In genomic region chr3:4852780-4853748, GRCh38 we compare ENCODE assay signal across 15 cellular contexts.
DNase-seq lines count a peak whose midpoint lies in the region; ATAC-seq, FAIRE-seq and TF ChIP-seq lines count a peak whose summit lies in the region.
"Had no signal": no experiment of that assay in that cellular context is flagged by ENCODE, and none has a peak within 500 bp of the region (broad histone marks: within the 10 kb centered on the region; RNA-seq: fewer than 3 reads in every experiment).

No MANE protein-coding gene starts in this region.

- H3K9me3 Mint-ChIP-seq in Caco-2 (ENCODE audit: unreplicated experiment) (no peaks in the 10 kb centered on the region), astrocyte (ENCODE audit: unreplicated experiment) (no peaks in the 10 kb centered on the region)

- DNase-seq in Caco-2 (no peak), OCI-M2 (lab: John Stamatoyannopoulos, UW; ENCODE audit: unreplicated experiment) (peak; percentile 32), astrocyte (ENCODE audit: low read depth) (peak; percentile 91), myocyte (ENCODE audit: low read depth) (peak; percentile 33), NCI-H82 (lab: John Stamatoyannopoulos, UW) (no peak), ecto neural progenitor cell (ENCODE audit: low spot score) (no peak), HepG2 (ENCODE audit: low spot score) (no peak), OCI-LY7 (ENCODE audit: low spot score) (no peak)
- DNase-seq: activated CD4-positive, alpha-beta T cell treated with anti-CD3 and anti-CD28 coated beads for 1 hour; left ventricle myocardium superior; NCI-H187 treated with DMSO at 0.1 percent for 48 hours; posterior cingulate gyrus; stimulated activated CD4-positive, alpha-beta T cell treated with anti-CD3 and anti-CD28 coated beads, Interleukin-4, amount 100 ng/mL, for 24 hours had no signal

- H3K4me2 ChIP-seq in astrocyte (ENCODE audit: low read length) (peak overlapping the region; percentile 53), HepG2 (ENCODE audit: low read depth, low read length) (no peak overlapping the region), OCI-LY7 (ENCODE audit: low read length) (no peak overlapping the region)

- peaks cover 35% of the 10 kb centered on the region for H3K4me1 Mint-ChIP-seq in Caco-2 (ENCODE audit: low read depth, unreplicated experiment)
- H3K4me1 Mint-ChIP-seq in astrocyte (ENCODE audit: low read depth, unreplicated experiment), result peaks cover 30% of the 10 kb centered on the region

- TF ChIP-seq CTCF in Caco-2 (IDR thresholded peaks at IDR 0.05; ENCODE audit: insufficient read depth in 1 of 2, low read depth in 1 of 2, low read length in 1 of 2, severe bottlenecking in 1 of 2, unreplicated experiment in 1 of 2) (no peak), astrocyte (IDR thresholded peaks at IDR 0.05; ENCODE audit: insufficient read depth, low read depth, low read length) (no peak), HepG2 (CRISPR knock-in tag; IDR thresholded peaks at IDR 0.05) (no peak), OCI-LY7 (conservative IDR thresholded peaks at IDR 0.05; ENCODE audit: low read length) (no peak)

- H3K79me2 ChIP-seq in astrocyte (ENCODE audit: insufficient read depth, low read length) (no peaks in the 10 kb centered on the region), HepG2 (ENCODE audit: insufficient read depth, low read length) (no peaks in the 10 kb centered on the region), OCI-LY7 (ENCODE audit: insufficient read depth, low read depth, low read length) (no peaks in the 10 kb centered on the region)

- H3K4me3 Mint-ChIP-seq in Caco-2 (ENCODE audit: unreplicated experiment), result no peak overlapping the region
- no peak overlapping the region for H3K4me3 Mint-ChIP-seq in astrocyte (ENCODE audit: unreplicated experiment)

- whole genome bisulfite sequencing in HepG2 (ENCODE audit: low lambda C conversion rate), result 64% methylated on average over 5 of the region's 5 CpGs

- CTCF ChIA-PET in Caco-2 (lab: Charles Lee), result interaction anchor here (0.6 kb wide), 1 partner anchor 133 kb away, joined by 8 read pairs; no protein-coding TSS in a partner anchor
- CTCF ChIA-PET in HepG2 (lab: Yijun Ruan, JAX; ENCODE audit: low intra/inter-chr PET ratio, low total read pairs), result no interaction called here
- CTCF ChIA-PET in OCI-LY7 (lab: Charles Lee; ENCODE audit: unreplicated experiment), result no interaction called here

- no peaks in the 10 kb centered on the region for H3K36me3 Mint-ChIP-seq in Caco-2 (ENCODE audit: insufficient read depth, unreplicated experiment)
- no peaks in the 10 kb centered on the region for H3K36me3 Mint-ChIP-seq in astrocyte (ENCODE audit: low read depth, unreplicated experiment)

- in situ Hi-C loops in HepG2 (cut with HindIII; ENCODE audit: extremely low pct_ligation_motif_present, low pct_unique_long_range_greater_than_20kb), result no loop called here

- no peak for FAIRE-seq in astrocyte (lab: Jason Lieb, UNC)
- no peak for FAIRE-seq in HepG2 (lab: Jason Lieb, UNC)
- FAIRE-seq: D721Med had no signal

- intact Hi-C loops in Caco-2 (cut with micrococcal nuclease; ENCODE audit: unreplicated experiment), result no loop called here
- intact Hi-C loops in HepG2 (cut with micrococcal nuclease; ENCODE audit: unreplicated experiment), result no loop called here
- intact Hi-C loops in OCI-LY7 (cut with micrococcal nuclease; ENCODE audit: unreplicated experiment), result no loop called here

- H3K9me3 ChIP-seq in Caco-2 (no peaks in the 10 kb centered on the region), astrocyte (ENCODE audit: insufficient read depth, low read depth, low read length) (no peaks in the 10 kb centered on the region), HepG2 (ENCODE audit: low read length) (no peaks in the 10 kb centered on the region), OCI-LY7 (ENCODE audit: low read length) (no peaks in the 10 kb centered on the region)
- H3K9me3 ChIP-seq: suprapubic skin had no signal

- TF ChIP-seq EP300 in HepG2 (IDR thresholded peaks at IDR 0.05; ENCODE audit: low read depth in 2 of 2, low read length in 2 of 2) (no peak), HepG2 (CRISPR knock-in tag; IDR thresholded peaks at IDR 0.05; ENCODE audit: borderline replicate concordance) (no peak)

- H3K9me2 ChIP-seq in OCI-LY7 (ENCODE audit: insufficient read depth, low read length), result no peaks in the 10 kb centered on the region

- H3K27ac Mint-ChIP-seq in Caco-2 (ENCODE audit: unreplicated experiment), result peak overlapping the region; percentile 19
- H3K27ac Mint-ChIP-seq in astrocyte (ENCODE audit: unreplicated experiment), result peak overlapping the region; percentile 92

- H3K36me3 ChIP-seq in Caco-2 (ENCODE audit: control insufficient read depth, insufficient read depth, low read length) (no peaks in the 10 kb centered on the region), astrocyte (ENCODE audit: insufficient read depth, low read length) (no peaks in the 10 kb centered on the region), HepG2 (replicated peaks in 1 of 2; ENCODE audit: control insufficient read depth in 1 of 2, insufficient read depth in 2 of 2, low read length in 2 of 2) (no peaks in the 10 kb centered on the region), OCI-LY7 (ENCODE audit: insufficient read depth, low read length) (no peaks in the 10 kb centered on the region)
- H3K36me3 ChIP-seq: suprapubic skin had no signal

- POLR2A ChIA-PET in Caco-2 (lab: Charles Lee) (no interaction called here), HepG2 (lab: Yijun Ruan, JAX) (no interaction called here), OCI-LY7 (lab: Charles Lee) (no interaction called here)

- BruUV-seq in Caco-2 (replicated peaks; lab: Mats Ljungman, UMichigan) (no TSS peak), HepG2 (replicated peaks; lab: Mats Ljungman, UMichigan) (no TSS peak), OCI-LY7 (replicated peaks; lab: Mats Ljungman, UMichigan) (no TSS peak)

- H4K20me1 ChIP-seq in astrocyte (ENCODE audit: insufficient read depth, low read length), result no peaks in the 10 kb centered on the region
- H4K20me1 ChIP-seq in HepG2 (ENCODE audit: insufficient read depth, low read length), result no peaks in the 10 kb centered on the region
- no peaks in the 10 kb centered on the region for H4K20me1 ChIP-seq in OCI-LY7 (ENCODE audit: insufficient read depth, low read length)

- no peak for TF ChIP-seq POLR2A in HepG2 (IDR thresholded peaks at IDR 0.05; ENCODE audit: insufficient read depth in 1 of 2, low read depth in 2 of 2, low read length in 2 of 2)

- H3K27me3 ChIP-seq in Caco-2 (replicated peaks; ENCODE audit: control insufficient read depth, insufficient read depth, low read length) (no peaks in the 10 kb centered on the region), astrocyte (ENCODE audit: insufficient read depth, low read length) (no peaks in the 10 kb centered on the region), HepG2 (ENCODE audit: control insufficient read depth in 1 of 2, insufficient read depth in 2 of 2, low read length in 2 of 2) (no peaks in the 10 kb centered on the region; a peak in 1 of 5 replicates)
- H3K27me3 ChIP-seq: suprapubic skin had no signal

- TF ChIP-seq RAD21 in HepG2 (CRISPR knock-in tag; IDR thresholded peaks at IDR 0.05), result no peak

- ATAC-seq in HepG2, result no peak
- ATAC-seq: left ventricle myocardium superior had no signal

- H3K9ac ChIP-seq in astrocyte (ENCODE audit: low read length) (peak overlapping the region; percentile 25), HepG2 (ENCODE audit: insufficient read depth, low read depth, low read length) (no peak overlapping the region)

- peak overlapping the region; percentile 54 for H3K27ac ChIP-seq in astrocyte (ENCODE audit: low read depth, low read length)
- H3K27ac ChIP-seq in HepG2 (ENCODE audit: extremely low read length, insufficient read depth, low read length), result no peak overlapping the region
- H3K27ac ChIP-seq in OCI-LY7 (ENCODE audit: low read depth, low read length, poor library complexity, severe bottlenecking), result no peak overlapping the region
- H3K27ac ChIP-seq: suprapubic skin had no signal

- H3K4me1 ChIP-seq in Caco-2, result peaks cover 43% of the 10 kb centered on the region
- H3K4me1 ChIP-seq in astrocyte (ENCODE audit: insufficient read depth, low read length), result peaks cover 9% of the 10 kb centered on the region
- H3K4me1 ChIP-seq in HepG2 (ENCODE audit: insufficient read depth, low read length), result peaks cover 11% of the 10 kb centered on the region; the same call in 1 of the 2 replicates
- no peaks in the 10 kb centered on the region for H3K4me1 ChIP-seq in OCI-LY7 (ENCODE audit: insufficient read depth, low read length, poor library complexity, severe bottlenecking)

- H3K4me3 ChIP-seq in Caco-2 (ENCODE audit: low read depth, low read length) (no peak overlapping the region), astrocyte (ENCODE audit: insufficient read depth, low read depth, low read length) (no peak overlapping the region), HepG2 (replicated peaks in 1 of 3; ENCODE audit: insufficient read depth in 1 of 3, low read depth in 2 of 3, low read length in 3 of 3) (no peak overlapping the region), OCI-LY7 (ENCODE audit: low read depth, low read length, poor library complexity, severe bottlenecking) (no peak overlapping the region)
- H3K4me3 ChIP-seq: suprapubic skin had no signal

- H3K27me3 Mint-ChIP-seq in Caco-2 (ENCODE audit: insufficient read depth, unreplicated experiment) (no peaks in the 10 kb centered on the region), astrocyte (ENCODE audit: low read depth, unreplicated experiment) (no peaks in the 10 kb centered on the region)

- H2AFZ ChIP-seq in astrocyte (ENCODE audit: low read depth, low read length) (peak overlapping the region; percentile 45), HepG2 (ENCODE audit: low read length) (no peak overlapping the region), OCI-LY7 (ENCODE audit: low read length) (no peak overlapping the region)

TF ChIP-seq in HepG2, 621 proteins besides CTCF, POLR2A, EP300 and RAD21 (continues in another document):
- TF ChIP-seq ZNF207 (IDR thresholded peaks at IDR 0.05; ENCODE audit: borderline replicate concordance), result no peak

Comparison
In these comparisons a context has a peak if more than half of its experiments do, and no peak if none do; other contexts are left out.
1. DNase-seq: peak in OCI-M2 (single experiment), astrocyte (single experiment) and myocyte (single experiment); none in Caco-2 (0 of 2), NCI-H82 (single experiment), ecto neural progenitor cell (single experiment), HepG2 (single experiment) and OCI-LY7 (single experiment).